31 cellular contexts compared by ENCODE assay signal in the genomic region with DNA sequence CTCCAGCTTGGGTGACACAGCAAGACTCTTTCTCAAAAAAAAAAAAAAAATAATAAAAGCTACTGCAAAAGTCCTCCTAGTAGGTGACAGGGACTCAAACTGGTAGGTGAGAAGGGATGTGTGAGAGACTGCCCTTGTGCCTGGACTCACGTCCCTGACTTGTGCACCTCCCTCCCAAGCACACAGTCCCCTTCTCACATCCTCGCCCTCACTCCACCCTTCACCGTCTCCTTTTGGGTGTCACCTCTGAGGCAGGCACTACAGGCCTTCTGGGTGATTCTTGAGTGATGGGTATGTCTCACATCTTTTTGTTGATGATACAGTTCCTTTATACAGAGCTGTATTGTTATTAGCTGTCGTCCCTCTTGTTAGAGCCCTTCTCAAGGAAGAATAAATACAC.
"Had no signal": no experiment of that assay in that cellular context is flagged by ENCODE, and none has a peak within 500 bp of the region (broad histone marks: within the 10 kb centered on the region; RNA-seq: fewer than 3 reads in every experiment).

No MANE protein-coding gene starts in this region.

- H3K27ac Mint-ChIP-seq: activated CD4-positive, alpha-beta memory T cell treated with anti-CD3 and anti-CD28 coated beads, Interleukin-2, amount 10 ng/mL, durations not matched to agents 7 days and 5 days; activated CD4-positive, alpha-beta T cell treated with anti-CD3 and anti-CD28 coated beads, Interleukin-2, amount 10 ng/mL, durations not matched to agents 7 days and 5 days; activated naive CD4-positive, alpha-beta T cell treated with anti-CD3 and anti-CD28 coated beads, Interleukin-2, amount 10 ng/mL, durations not matched to agents 7 days and 5 days; activated naive CD4-positive, alpha-beta T cell treated with anti-CD3 and anti-CD28 coated beads, Interleukin-2, amount 50 U/mL, for 72 hours; activated naive CD8-positive, alpha-beta T cell treated with anti-CD3 and anti-CD28 coated beads, Interleukin-2, amount 10 ng/mL, durations not matched to agents 7 days and 5 days; activated T-cell treated with anti-CD3 and anti-CD28 coated beads, Interleukin-2, amount 50 U/mL, for 24 hours; activated T-cell treated with anti-CD3 and anti-CD28 coated beads, Interleukin-2, amount 50 U/mL, for 72 hours; brain; T-cell; T-helper 1 cell treated with Interleukin-12 subunit alpha and Interleukin-12 subunit beta and Interleukin-4 antibody, amounts not matched to agents 30 μg/mL and 1 μg/mL, for 36 hours; T-helper 2 cell treated with Interferon-gamma antibody and Interleukin-4, amounts not matched to agents 5 μg/mL and 100 μg/mL, for 36 hours had no signal

- H3K27ac ChIP-seq: ascending aorta, breast epithelium, cardiac muscle cell, colonic mucosa, epithelial cell of prostate, WERI-Rb-1 had no signal

- H3K4me1 ChIP-seq: ascending aorta, breast epithelium, colonic mucosa had no signal

- H3K9me3 Mint-ChIP-seq: activated CD4-positive, alpha-beta memory T cell treated with anti-CD3 and anti-CD28 coated beads, Interleukin-2, amount 10 ng/mL, durations not matched to agents 7 days and 5 days; activated CD4-positive, alpha-beta T cell treated with anti-CD3 and anti-CD28 coated beads, Interleukin-2, amount 10 ng/mL, durations not matched to agents 7 days and 5 days; activated naive CD4-positive, alpha-beta T cell treated with anti-CD3 and anti-CD28 coated beads, Interleukin-2, amount 10 ng/mL, durations not matched to agents 7 days and 5 days; activated naive CD4-positive, alpha-beta T cell treated with anti-CD3 and anti-CD28 coated beads, Interleukin-2, amount 50 U/mL, for 72 hours; activated naive CD8-positive, alpha-beta T cell treated with anti-CD3 and anti-CD28 coated beads, Interleukin-2, amount 10 ng/mL, durations not matched to agents 7 days and 5 days; activated T-cell treated with anti-CD3 and anti-CD28 coated beads, Interleukin-2, amount 50 U/mL, for 24 hours; activated T-cell treated with anti-CD3 and anti-CD28 coated beads, Interleukin-2, amount 50 U/mL, for 72 hours; T-cell; T-helper 1 cell treated with Interleukin-12 subunit alpha and Interleukin-12 subunit beta and Interleukin-4 antibody, amounts not matched to agents 30 μg/mL and 1 μg/mL, for 36 hours; T-helper 2 cell treated with Interferon-gamma antibody and Interleukin-4, amounts not matched to agents 5 μg/mL and 100 μg/mL, for 36 hours had no signal

- H3K4me3 ChIP-seq: ascending aorta, breast epithelium, cardiac muscle cell, colonic mucosa had no signal

- H3K27me3 ChIP-seq: ascending aorta, breast epithelium, cardiac muscle cell, colonic mucosa had no signal

- H3K27me3 Mint-ChIP-seq: activated CD4-positive, alpha-beta T cell treated with anti-CD3 and anti-CD28 coated beads, Interleukin-2, amount 10 ng/mL, durations not matched to agents 7 days and 5 days; activated T-cell treated with anti-CD3 and anti-CD28 coated beads, Interleukin-2, amount 50 U/mL, for 24 hours; T-cell had no signal

- H3K36me3 Mint-ChIP-seq: activated naive CD4-positive, alpha-beta T cell treated with anti-CD3 and anti-CD28 coated beads, Interleukin-2, amount 10 ng/mL, durations not matched to agents 7 days and 5 days; activated naive CD4-positive, alpha-beta T cell treated with anti-CD3 and anti-CD28 coated beads, Interleukin-2, amount 50 U/mL, for 72 hours; activated naive CD8-positive, alpha-beta T cell treated with anti-CD3 and anti-CD28 coated beads, Interleukin-2, amount 10 ng/mL, durations not matched to agents 7 days and 5 days; brain had no signal

- H3K9me3 ChIP-seq: ascending aorta, breast epithelium, colonic mucosa had no signal

- H3K4me1 Mint-ChIP-seq: activated CD4-positive, alpha-beta memory T cell treated with anti-CD3 and anti-CD28 coated beads, Interleukin-2, amount 10 ng/mL, durations not matched to agents 7 days and 5 days; activated CD4-positive, alpha-beta T cell treated with anti-CD3 and anti-CD28 coated beads, Interleukin-2, amount 10 ng/mL, durations not matched to agents 7 days and 5 days; activated naive CD4-positive, alpha-beta T cell treated with anti-CD3 and anti-CD28 coated beads, Interleukin-2, amount 10 ng/mL, durations not matched to agents 7 days and 5 days had no signal

- DNase-seq: activated CD4-positive, alpha-beta memory T cell treated with anti-CD3 and anti-CD28 coated beads, Interleukin-2, amount 10 ng/mL, durations not matched to agents 7 days and 5 days; activated CD4-positive, alpha-beta T cell treated with anti-CD3 and anti-CD28 coated beads for 1 hour; activated CD4-positive, alpha-beta T cell treated with anti-CD3 and anti-CD28 coated beads for 4 hours; activated CD4-positive, alpha-beta T cell treated with anti-CD3 and anti-CD28 coated beads, Interleukin-2, amount 10 ng/mL, durations not matched to agents 7 days and 5 days; activated CD4-positive, alpha-beta T cell treated with anti-CD3 and anti-CD28 coated beads, Interleukin-2, amount 50 U/mL, for 4 hours; activated CD4-positive, CD25-positive, alpha-beta regulatory T cell; activated CD8-positive, alpha-beta memory T cell treated with anti-CD3 and anti-CD28 coated beads, Interleukin-2, amount 50 U/mL, for 48 hours; activated gamma-delta T cell; activated naive CD4-positive, alpha-beta T cell; activated naive CD4-positive, alpha-beta T cell treated with anti-CD3 and anti-CD28 coated beads, Interleukin-2, amount 10 ng/mL, durations not matched to agents 7 days and 5 days; activated naive CD8-positive, alpha-beta T cell treated with anti-CD3 and anti-CD28 coated beads, Interleukin-2, amount 10 ng/mL, durations not matched to agents 7 days and 5 days; activated T-cell treated with anti-CD3 and anti-CD28 coated beads for 4 hours; activated T-cell treated with anti-CD3 and anti-CD28 coated beads, Interleukin-2, amount 50 U/mL, for 24 hours; activated T-cell treated with anti-CD3 and anti-CD28 coated beads, Interleukin-2, amount 50 U/mL, for 72 hours; central memory CD4-positive, alpha-beta T cell; cerebellar nuclear complex; colonic mucosa; effector CD8-positive, alpha-beta T cell; foreskin fibroblast; SW 1271; T-cell; T1000; WERI-Rb-1 had no signal

- H3K4me3 Mint-ChIP-seq: activated CD4-positive, alpha-beta memory T cell treated with anti-CD3 and anti-CD28 coated beads, Interleukin-2, amount 10 ng/mL, durations not matched to agents 7 days and 5 days; activated CD4-positive, alpha-beta T cell treated with anti-CD3 and anti-CD28 coated beads, Interleukin-2, amount 10 ng/mL, durations not matched to agents 7 days and 5 days; activated naive CD4-positive, alpha-beta T cell treated with anti-CD3 and anti-CD28 coated beads, Interleukin-2, amount 10 ng/mL, durations not matched to agents 7 days and 5 days; activated naive CD8-positive, alpha-beta T cell treated with anti-CD3 and anti-CD28 coated beads, Interleukin-2, amount 10 ng/mL, durations not matched to agents 7 days and 5 days; activated T-cell treated with anti-CD3 and anti-CD28 coated beads, Interleukin-2, amount 50 U/mL, for 24 hours; activated T-cell treated with anti-CD3 and anti-CD28 coated beads, Interleukin-2, amount 50 U/mL, for 72 hours; brain; T-cell; T-helper 1 cell treated with Interleukin-12 subunit alpha and Interleukin-12 subunit beta and Interleukin-4 antibody, amounts not matched to agents 30 μg/mL and 1 μg/mL, for 36 hours; T-helper 2 cell treated with Interferon-gamma antibody and Interleukin-4, amounts not matched to agents 5 μg/mL and 100 μg/mL, for 36 hours had no signal

- H3K36me3 ChIP-seq: ascending aorta, breast epithelium, cardiac muscle cell, colonic mucosa, WERI-Rb-1 had no signal

- ATAC-seq: activated naive CD4-positive, alpha-beta T cell treated with anti-CD3 and anti-CD28 coated beads, Interleukin-2, amount 50 U/mL, for 72 hours; activated T-cell treated with anti-CD3 and anti-CD28 coated beads, Interleukin-2, amount 50 U/mL, for 72 hours; T-cell had no signal
